In the genomic region with DNA sequence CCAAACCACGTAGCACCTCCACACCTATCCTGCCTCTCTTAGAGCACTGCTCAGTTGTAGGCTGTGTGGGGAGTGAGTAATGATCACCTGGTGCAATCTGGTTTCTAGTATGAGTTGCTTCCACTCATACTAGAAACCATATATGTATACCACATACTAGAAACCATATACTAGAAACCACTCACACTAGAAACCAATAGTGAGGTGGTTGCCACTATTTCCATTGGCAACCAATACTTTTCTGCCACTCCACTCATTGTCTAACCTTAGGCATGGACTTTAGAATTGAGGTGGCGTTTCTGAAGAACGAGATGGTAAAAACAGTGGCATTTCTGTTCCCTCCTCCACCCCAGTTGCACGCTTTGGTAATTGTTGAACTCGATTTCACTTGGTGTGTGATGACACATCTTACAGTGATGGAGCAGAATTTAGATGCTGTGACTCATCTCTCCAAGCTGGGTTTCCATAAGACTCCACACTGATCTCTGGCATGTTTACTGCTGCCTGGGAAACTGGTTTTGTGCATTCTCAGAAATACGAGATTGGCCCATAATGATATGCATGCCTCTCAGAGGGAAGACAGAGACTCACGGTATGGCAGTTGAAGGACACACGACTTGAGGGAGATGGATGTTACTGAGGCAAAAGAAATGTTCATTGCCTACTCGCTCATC, we compare ENCODE assay signal across 1 cellular context.
TF ChIP-seq lines count a peak whose summit lies in the region.

No MANE protein-coding gene starts in this region.

TF ChIP-seq in GM23338, 12 proteins besides CTCF, POLR2A, EP300 and RAD21 (continued from another document):
- TF ChIP-seq, protein P1, sequence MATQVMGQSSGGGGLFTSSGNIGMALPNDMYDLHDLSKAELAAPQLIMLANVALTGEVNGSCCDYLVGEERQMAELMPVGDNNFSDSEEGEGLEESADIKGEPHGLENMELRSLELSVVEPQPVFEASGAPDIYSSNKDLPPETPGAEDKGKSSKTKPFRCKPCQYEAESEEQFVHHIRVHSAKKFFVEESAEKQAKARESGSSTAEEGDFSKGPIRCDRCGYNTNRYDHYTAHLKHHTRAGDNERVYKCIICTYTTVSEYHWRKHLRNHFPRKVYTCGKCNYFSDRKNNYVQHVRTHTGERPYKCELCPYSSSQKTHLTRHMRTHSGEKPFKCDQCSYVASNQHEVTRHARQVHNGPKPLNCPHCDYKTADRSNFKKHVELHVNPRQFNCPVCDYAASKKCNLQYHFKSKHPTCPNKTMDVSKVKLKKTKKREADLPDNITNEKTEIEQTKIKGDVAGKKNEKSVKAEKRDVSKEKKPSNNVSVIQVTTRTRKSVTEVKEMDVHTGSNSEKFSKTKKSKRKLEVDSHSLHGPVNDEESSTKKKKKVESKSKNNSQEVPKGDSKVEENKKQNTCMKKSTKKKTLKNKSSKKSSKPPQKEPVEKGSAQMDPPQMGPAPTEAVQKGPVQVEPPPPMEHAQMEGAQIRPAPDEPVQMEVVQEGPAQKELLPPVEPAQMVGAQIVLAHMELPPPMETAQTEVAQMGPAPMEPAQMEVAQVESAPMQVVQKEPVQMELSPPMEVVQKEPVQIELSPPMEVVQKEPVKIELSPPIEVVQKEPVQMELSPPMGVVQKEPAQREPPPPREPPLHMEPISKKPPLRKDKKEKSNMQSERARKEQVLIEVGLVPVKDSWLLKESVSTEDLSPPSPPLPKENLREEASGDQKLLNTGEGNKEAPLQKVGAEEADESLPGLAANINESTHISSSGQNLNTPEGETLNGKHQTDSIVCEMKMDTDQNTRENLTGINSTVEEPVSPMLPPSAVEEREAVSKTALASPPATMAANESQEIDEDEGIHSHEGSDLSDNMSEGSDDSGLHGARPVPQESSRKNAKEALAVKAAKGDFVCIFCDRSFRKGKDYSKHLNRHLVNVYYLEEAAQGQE (IDR thresholded peaks at IDR 0.05; ENCODE audit: unreplicated experiment): no peak
- no peak for TF ChIP-seq EZH2 (IDR thresholded peaks at IDR 0.05; ENCODE audit: low read depth, unreplicated experiment)
- no peak for TF ChIP-seq STAT1 (IDR thresholded peaks at IDR 0.05; ENCODE audit: unreplicated experiment)
- TF ChIP-seq ZNF331 (CRISPR knock-in tag; IDR thresholded peaks at IDR 0.05; ENCODE audit: low read depth): no peak
